Comparison of ENCODE assay signal across 12 cellular contexts in the genomic region with DNA sequence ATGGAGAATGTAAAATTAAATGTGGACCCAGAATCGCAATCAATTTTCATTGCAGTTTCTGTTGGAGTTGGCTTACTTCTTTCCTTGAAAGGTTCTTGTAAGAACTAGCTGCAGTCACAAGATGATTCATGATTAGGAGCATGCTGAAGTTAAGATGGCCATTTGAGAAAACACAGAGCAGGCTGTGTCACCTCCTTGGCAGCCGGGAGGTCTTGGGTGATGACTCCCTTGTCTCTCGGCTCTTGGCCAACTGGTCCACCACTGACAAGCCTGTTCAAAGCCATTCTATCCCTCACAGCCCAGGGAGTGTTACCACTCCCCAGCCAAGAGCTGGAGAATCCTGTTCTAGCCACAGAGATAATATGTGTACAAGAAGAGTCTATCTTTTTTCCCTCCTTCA. TPM values are rescaled to one million over a fixed set of nuclear protein-coding genes. Genes with fewer than 3 reads are reported as not detected.
A peak's percentile ranks its signal among the peaks of the same experiment; 100 is the strongest.
DNase-seq lines count a peak whose midpoint lies in the region; ATAC-seq and TF ChIP-seq lines count a peak whose summit lies in the region.
"Had no signal": no experiment of that assay in that cellular context is flagged by ENCODE, and none has a peak within 500 bp of the region (broad histone marks: within the 10 kb centered on the region; RNA-seq: fewer than 3 reads in every experiment).

No MANE protein-coding gene starts in this region.

- ATAC-seq in HG02798 (IDR thresholded peaks at IDR 0.05; ENCODE audit: poor library complexity, unreplicated experiment) (no peak), HG03457 (IDR thresholded peaks at IDR 0.05; ENCODE audit: unreplicated experiment) (no peak)

- peak overlapping the region; percentile 88 for H4K91ac ChIP-seq in trophoblast cell (ENCODE audit: low read depth, low read length)

- H3K79me2 ChIP-seq in trophoblast cell (ENCODE audit: control insufficient read depth, insufficient read depth, low read length, poor library complexity): no peaks in the 10 kb centered on the region

- H3K23ac ChIP-seq in trophoblast cell (ENCODE audit: low read length): no peak overlapping the region

- H3K27ac ChIP-seq in trophoblast cell (ENCODE audit: low read depth, low read length): peak overlapping the region; percentile 76
- H3K27ac ChIP-seq: BLaER1 treated with 17β-estradiol and CSF1 and Interleukin-3, amounts not matched to agents 10 nM and 100 nM; SK-N-MC had no signal

- H3K4ac ChIP-seq in trophoblast cell (ENCODE audit: low read depth, low read length): no peak overlapping the region

- H2BK5ac ChIP-seq in trophoblast cell (ENCODE audit: low read depth, low read length, poor library complexity): peak overlapping the region; percentile 79

- no peak overlapping the region for H3K9ac ChIP-seq in trophoblast cell (ENCODE audit: low read length)
- H3K9ac ChIP-seq: BLaER1 treated with 17β-estradiol and CSF1 and Interleukin-3, amounts not matched to agents 10 nM and 100 nM had no signal

- peak overlapping the region; percentile 57 for H3K14ac ChIP-seq in trophoblast cell (ENCODE audit: low read length)

- H3K4me1 ChIP-seq in trophoblast cell (ENCODE audit: control insufficient read depth in 1 of 2, insufficient read depth in 2 of 2, low read length in 2 of 2) (peaks cover 13 to 27% of the 10 kb centered on the region in 2 experiments), HAP-1 (no peaks in the 10 kb centered on the region)

- H3K9me3 ChIP-seq in trophoblast cell (ENCODE audit: insufficient read depth, low read depth, low read length) (peaks cover 2% of the 10 kb centered on the region), HAP-1 (no peaks in the 10 kb centered on the region)
- H3K9me3 ChIP-seq: BLaER1 treated with 17β-estradiol and CSF1 and Interleukin-3, amounts not matched to agents 10 nM and 100 nM had no signal

- H3K79me1 ChIP-seq in trophoblast cell (ENCODE audit: low read length): peaks cover 29% of the 10 kb centered on the region

- H3K27me3 ChIP-seq in trophoblast cell (ENCODE audit: insufficient read depth, low read length) (no peaks in the 10 kb centered on the region), HAP-1 (ENCODE audit: low read depth) (no peaks in the 10 kb centered on the region)
- H3K27me3 ChIP-seq: BLaER1 treated with 17β-estradiol and CSF1 and Interleukin-3, amounts not matched to agents 10 nM and 100 nM had no signal

- POLR2A ChIA-PET in AG04449 (lab: Yijun Ruan, JAX): interaction anchor here (0.6 to 2.6 kb wide), 6 partner anchors 16 to 1260 kb away, joined by 3 to 15 read pairs (median 4); no protein-coding TSS in a partner anchor

- H3K18ac ChIP-seq in trophoblast cell (ENCODE audit: low read length): no peak overlapping the region

- H2AFZ ChIP-seq in trophoblast cell (ENCODE audit: insufficient read depth, low read length, poor library complexity): peak overlapping the region; percentile 59

- H3K4me3 ChIP-seq in AG04449 (ENCODE audit: low read depth, low read length) (no peak overlapping the region), trophoblast cell (ENCODE audit: low read depth, low read length) (no peak overlapping the region), HAP-1 (no peak overlapping the region)
- H3K4me3 ChIP-seq: BLaER1 treated with 17β-estradiol and CSF1 and Interleukin-3, amounts not matched to agents 10 nM and 100 nM; SK-N-MC had no signal

- H3K4me2 ChIP-seq in trophoblast cell (ENCODE audit: low read length): no peak overlapping the region
- H3K4me2 ChIP-seq: BLaER1 treated with 17β-estradiol and CSF1 and Interleukin-3, amounts not matched to agents 10 nM and 100 nM had no signal

- peak overlapping the region; percentile 64 for H2AK5ac ChIP-seq in trophoblast cell (ENCODE audit: low read length)

- peak overlapping the region; percentile 94 for H2BK120ac ChIP-seq in trophoblast cell (ENCODE audit: insufficient read depth, low read length, poor library complexity)

- CTCF ChIA-PET in AG04449 (lab: Yijun Ruan, JAX): interaction anchor here (1.4 to 1.7 kb wide), 2 partner anchors 14 to 16 kb away, joined by 4 read pairs; no protein-coding TSS in a partner anchor

- TF ChIP-seq CTCF in AG04449 (IDR thresholded peaks at IDR 0.05; ENCODE audit: insufficient read depth, low read length, missing control alignments): no peak

- DNase-seq in AG04449 (ENCODE audit: low read depth, low spot score) (peak; percentile 89), RKO (ENCODE audit: low spot score) (peak; percentile 78), fibroblast of peridontal ligament (ENCODE audit: extremely low read depth) (peak; percentile 88), trophoblast cell (peak; percentile 77 to 83), DMS53 treated with DMSO at 0.1 percent for 48 hours (lab: John Stamatoyannopoulos, UW; ENCODE audit: unreplicated experiment) (no peak), HAP-1 (ENCODE audit: low spot score in 2 of 2) (no peak)
- DNase-seq: activated T-cell treated with anti-CD3 and anti-CD28 coated beads, Interleukin-2, amount 50 U/mL, for 1 hour; nephron progenitor cell had no signal

- H3K36me3 ChIP-seq in trophoblast cell (ENCODE audit: control insufficient read depth in 1 of 2, insufficient read depth in 2 of 2, low read length in 2 of 2): no peaks in the 10 kb centered on the region
- no peaks in the 10 kb centered on the region for H3K36me3 ChIP-seq in HAP-1 (replicated peaks)
- H3K36me3 ChIP-seq: BLaER1 treated with 17β-estradiol and CSF1 and Interleukin-3, amounts not matched to agents 10 nM and 100 nM had no signal

- no peak overlapping the region for H4K12ac ChIP-seq in trophoblast cell (ENCODE audit: low read depth, low read length)

- peak overlapping the region; percentile 63 for H4K8ac ChIP-seq in trophoblast cell (ENCODE audit: low read depth, low read length)

- no CpG with 5 or more reads among the region's 3 CpGs for WGBS in trophoblast cell (ENCODE audit: extremely low coverage, insufficient coverage, insufficient read length)

- peak overlapping the region; percentile 86 for H2BK12ac ChIP-seq in trophoblast cell (ENCODE audit: low read length)

- in situ Hi-C loops in HAP-1 (cut with MboI; ENCODE audit: low sequenced_read_pairs): no loop called here

RNA-seq across cellular contexts. Expression of gene OPTC, which starts 40.6 kb away (rescaled TPM):
- 0.47 TPM in 2 replicates for polyA plus RNA-seq in trophoblast cell (2013)

RNA-seq across cellular contexts. Expression of gene PRELP, which starts 58.9 kb away (rescaled TPM):
- 2.3 and 2.4 TPM in 2 replicates for polyA plus RNA-seq in trophoblast cell (2013)

Comparison
In these comparisons a context has a peak if more than half of its experiments do, and no peak if none do; other contexts are left out.
1. DNase-seq: peak in AG04449 (single experiment), RKO (single experiment), fibroblast of peridontal ligament (single experiment) and trophoblast cell (2 of 2); none in DMS53 treated with DMSO at 0.1 percent for 48 hours (single experiment) and HAP-1 (0 of 2).